Comparison of ENCODE assay signal across 9 cellular contexts in genomic region chr1:147640553-147641165, GRCh38. TPM values are rescaled to one million over a fixed set of nuclear protein-coding genes. Genes with fewer than 3 reads are reported as not detected.
DNase-seq lines count a peak whose midpoint lies in the region; ATAC-seq and TF ChIP-seq lines count a peak whose summit lies in the region.
"Had no signal": no experiment of that assay in that cellular context is flagged by ENCODE, and none has a peak within 500 bp of the region (broad histone marks: within the 10 kb centered on the region; RNA-seq: fewer than 3 reads in every experiment).

No MANE protein-coding gene starts in this region.

- no peaks in the 10 kb centered on the region for H3K9me3 Mint-ChIP-seq in nephron
- H3K9me3 Mint-ChIP-seq: T-helper 1 cell treated with Interleukin-12 subunit alpha and Interleukin-12 subunit beta and Interleukin-4 antibody, amounts not matched to agents 30 μg/mL and 1 μg/mL, for 36 hours had no signal

- H3K4me3 ChIP-seq in OCI-LY1 (ENCODE audit: low read depth, low read length, poor library complexity, severe bottlenecking) = no peak overlapping the region

- peaks cover 43% of the 10 kb centered on the region for H3K36me3 Mint-ChIP-seq in nephron (ENCODE audit: low read depth)

- no peaks in the 10 kb centered on the region for H3K36me3 ChIP-seq in OCI-LY1 (ENCODE audit: insufficient read depth, low read length)

- H3K27ac ChIP-seq in OCI-LY1 (ENCODE audit: low read depth, low read length, poor library complexity, severe bottlenecking) = no peak overlapping the region

- no peaks in the 10 kb centered on the region for H3K9me3 ChIP-seq in OCI-LY1 (ENCODE audit: low read length)

- no peak overlapping the region for H2AFZ ChIP-seq in OCI-LY1 (ENCODE audit: low read length)

- no peaks in the 10 kb centered on the region for H4K20me1 ChIP-seq in OCI-LY1 (ENCODE audit: insufficient read depth, low read length)

- no peaks in the 10 kb centered on the region for H3K27me3 ChIP-seq in OCI-LY1 (ENCODE audit: insufficient read depth, low read length)

- no peak overlapping the region for H3K9ac ChIP-seq in OCI-LY1 (ENCODE audit: low read length)

- H3K79me2 ChIP-seq in OCI-LY1 (ENCODE audit: insufficient read depth, low read length) = no peaks in the 10 kb centered on the region

- DNase-seq in CMK (ENCODE audit: low read depth) = peak; percentile 61
- peak; percentile 89 for DNase-seq in HPDE6-E6E7 (ENCODE audit: extremely low spot score)
- DNase-seq in activated T-cell treated with anti-CD3 and anti-CD28 coated beads for 1 hour (ENCODE audit: low read depth) = peak; percentile 68
- DNase-seq in stimulated activated naive CD4-positive, alpha-beta T cell treated with Interleukin-2 at 50 U/mL for 16 hours (lab: John Stamatoyannopoulos, UW) = peak; percentile 76

- peak; percentile 73 for TF ChIP-seq CTCF in OCI-LY1 (IDR thresholded peaks at IDR 0.05; ENCODE audit: low read length)
- TF ChIP-seq CTCF in nephron (IDR thresholded peaks at IDR 0.05; ENCODE audit: unreplicated experiment in 3 of 3) = peak; percentile 66 to 70 (median 69)

- no peak overlapping the region for H3K27ac Mint-ChIP-seq in nephron
- H3K27ac Mint-ChIP-seq: T-helper 1 cell treated with Interleukin-12 subunit alpha and Interleukin-12 subunit beta and Interleukin-4 antibody, amounts not matched to agents 30 μg/mL and 1 μg/mL, for 36 hours had no signal

- H3K4me1 Mint-ChIP-seq in nephron = no peaks in the 10 kb centered on the region

- H3K4me1 ChIP-seq in OCI-LY1 (ENCODE audit: insufficient read depth, low read length, severe bottlenecking) = no peaks in the 10 kb centered on the region

- H3K9me2 ChIP-seq in OCI-LY1 (ENCODE audit: low read depth, low read length) = no peaks in the 10 kb centered on the region

- no peaks in the 10 kb centered on the region for H3K27me3 Mint-ChIP-seq in nephron (ENCODE audit: low read depth)

- H3K4me3 Mint-ChIP-seq in nephron = no peak overlapping the region
- H3K4me3 Mint-ChIP-seq: T-helper 1 cell treated with Interleukin-12 subunit alpha and Interleukin-12 subunit beta and Interleukin-4 antibody, amounts not matched to agents 30 μg/mL and 1 μg/mL, for 36 hours had no signal

- H3K4me2 ChIP-seq in OCI-LY1 (ENCODE audit: low read length) = no peak overlapping the region

- H3F3A ChIP-seq in OCI-LY1 (ENCODE audit: insufficient read depth, low read length) = no peaks in the 10 kb centered on the region

- ATAC-seq in GM19452 (IDR thresholded peaks at IDR 0.05; ENCODE audit: unreplicated experiment) (peak; percentile 92), esophagus mucosa (peak; percentile 96)

RNA-seq across cellular contexts. Expression of gene ACP6, which starts 29.7 kb away (rescaled TPM):
- total RNA-seq in esophagus mucosa = 14.3 TPM
